In the genomic region with DNA sequence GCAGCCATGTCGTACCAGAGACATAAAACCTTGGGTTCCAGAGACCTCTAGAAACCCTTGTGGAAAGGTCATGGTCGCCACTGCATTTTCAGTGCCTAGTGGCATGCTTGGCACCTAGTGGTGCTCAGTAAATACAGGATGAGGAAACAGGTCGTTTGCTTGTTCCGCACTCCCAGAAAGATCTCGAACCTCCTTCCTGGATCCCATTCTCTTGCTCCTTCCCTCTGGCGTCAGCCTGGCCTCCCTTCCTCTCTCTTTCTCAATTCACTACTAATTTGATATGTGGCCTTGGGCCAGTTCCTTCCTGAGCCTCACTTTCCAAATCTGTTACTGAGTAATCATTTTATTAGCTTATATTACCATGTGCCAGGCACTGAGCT, we compare ENCODE assay signal across 1 cellular context.
TF ChIP-seq lines count a peak whose summit lies in the region.

No MANE protein-coding gene starts in this region.

TF ChIP-seq in liver, 16 proteins besides CTCF, POLR2A, EP300 and RAD21 (continued from another document):
- TF ChIP-seq REST (IDR thresholded peaks at IDR 0.05) (peak; percentile 56), FOXA2 (IDR thresholded peaks at IDR 0.05) (peak; percentile 95), RXRA (IDR thresholded peaks at IDR 0.05) (peak; percentile 87 to 94), YY1 (IDR thresholded peaks at IDR 0.05) (peak; percentile 88), EGR1 (IDR thresholded peaks at IDR 0.05; ENCODE audit: low read depth in 2 of 2) (peak in 1 of 2 donors; percentile 70), HNF4A (conservative IDR thresholded peaks at IDR 0.05) (peak; percentile 60 to 76), MAX (IDR thresholded peaks at IDR 0.05) (peak; percentile 89)
- TF ChIP-seq, protein P1, sequence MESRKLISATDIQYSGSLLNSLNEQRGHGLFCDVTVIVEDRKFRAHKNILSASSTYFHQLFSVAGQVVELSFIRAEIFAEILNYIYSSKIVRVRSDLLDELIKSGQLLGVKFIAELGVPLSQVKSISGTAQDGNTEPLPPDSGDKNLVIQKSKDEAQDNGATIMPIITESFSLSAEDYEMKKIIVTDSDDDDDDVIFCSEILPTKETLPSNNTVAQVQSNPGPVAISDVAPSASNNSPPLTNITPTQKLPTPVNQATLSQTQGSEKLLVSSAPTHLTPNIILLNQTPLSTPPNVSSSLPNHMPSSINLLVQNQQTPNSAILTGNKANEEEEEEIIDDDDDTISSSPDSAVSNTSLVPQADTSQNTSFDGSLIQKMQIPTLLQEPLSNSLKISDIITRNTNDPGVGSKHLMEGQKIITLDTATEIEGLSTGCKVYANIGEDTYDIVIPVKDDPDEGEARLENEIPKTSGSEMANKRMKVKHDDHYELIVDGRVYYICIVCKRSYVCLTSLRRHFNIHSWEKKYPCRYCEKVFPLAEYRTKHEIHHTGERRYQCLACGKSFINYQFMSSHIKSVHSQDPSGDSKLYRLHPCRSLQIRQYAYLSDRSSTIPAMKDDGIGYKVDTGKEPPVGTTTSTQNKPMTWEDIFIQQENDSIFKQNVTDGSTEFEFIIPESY (IDR thresholded peaks at IDR 0.05) = peak; percentile 57
